8 cellular contexts compared by ENCODE assay signal in genomic region chr21:36419996-36420395, GRCh38. TPM values are rescaled to one million over a fixed set of nuclear protein-coding genes. Genes with fewer than 3 reads are reported as not detected.
DNase-seq lines count a peak whose midpoint lies in the region; ATAC-seq, FAIRE-seq and TF ChIP-seq lines count a peak whose summit lies in the region.

No MANE protein-coding gene starts in this region.

- no peak for TF ChIP-seq POLR2A in H1 (IDR thresholded peaks at IDR 0.05; ENCODE audit: control extremely low read depth in 1 of 2, low read depth in 2 of 2, low read length in 2 of 2)

- FAIRE-seq in H1 (lab: Jason Lieb, UNC): peak; percentile 71

- H2BK120ac ChIP-seq in H1 (replicated peaks; ENCODE audit: low read depth, low read length): no peak overlapping the region

- peak; percentile 77 for DNase-seq in COLO668 (lab: John Stamatoyannopoulos, UW; ENCODE audit: unreplicated experiment)
- DNase-seq in HFFc6: peak; percentile 75
- peak; percentile 14 for DNase-seq in NCI-H446 treated with DMSO at 0.1 percent for 48 hours (lab: John Stamatoyannopoulos, UW)
- peak; percentile 82 for DNase-seq in activated CD4-positive, alpha-beta T cell treated with anti-CD3 and anti-CD28 coated beads, Interleukin-2, amount 10 ng/mL, durations not matched to agents 24 days and 14 days
- DNase-seq in H1 (ENCODE audit: low read depth in 1 of 2, low spot score in 2 of 2): peak; percentile 70 to 79
- peak; percentile 77 for DNase-seq in lung (ENCODE audit: low spot score)
- DNase-seq in stimulated activated CD8-positive, alpha-beta memory T cell treated with anti-CD3 and anti-CD28 coated beads, Interleukin-4, amount 100 ng/mL, for 1 hour (ENCODE audit: low read depth in 2 of 2, low spot score in 1 of 2): peak; percentile 13 to 21

- H2AK5ac ChIP-seq in H1 (ENCODE audit: low read depth, low read length): no peak overlapping the region

- H3K36me3 ChIP-seq in H1 (ENCODE audit: control insufficient read depth in 2 of 4, insufficient read depth in 4 of 4, low read length in 3 of 4) (peaks cover 0 to 9% (median 7%) of the 10 kb centered on the region in 4 experiments; a peak in 3 of 8 replicates), lung (ENCODE audit: control insufficient read depth in 2 of 2, insufficient read depth in 2 of 2, low read length in 2 of 2) (no peaks in the 10 kb centered on the region)

- H3K18ac ChIP-seq in H1 (ENCODE audit: extremely low read depth, low read length): no peak overlapping the region

- no peak overlapping the region for H3K27ac ChIP-seq in H1 (ENCODE audit: low read depth, low read length)
- H3K27ac ChIP-seq in lung (ENCODE audit: low read depth in 1 of 2, low read length in 1 of 2): no peak overlapping the region

- no peak overlapping the region for H4K8ac ChIP-seq in H1 (ENCODE audit: extremely low read depth, insufficient read depth, low read length)

- TF ChIP-seq RAD21 in H1 (IDR thresholded peaks at IDR 0.05 in 1 of 2, conservative IDR thresholded peaks at IDR 0.05 in 1 of 2; ENCODE audit: low read depth in 2 of 2, low read length in 2 of 2): peak; percentile 81 to 83

- POLR2A ChIA-PET in H1 (lab: Charles Lee; ENCODE audit: partially characterized antibody): interaction anchor here (1.1 kb wide), 1 partner anchor 10 kb away, joined by 3 read pairs; no protein-coding TSS in a partner anchor

- H3K23me2 ChIP-seq in H1 (ENCODE audit: low read depth, low read length): no peaks in the 10 kb centered on the region

- H3K4me1 ChIP-seq in H1 (replicated peaks in 1 of 4; ENCODE audit: control insufficient read depth in 3 of 4, insufficient read depth in 4 of 4, low read length in 3 of 4) (peaks cover 0 to 4% (median 4%) of the 10 kb centered on the region in 4 experiments; a peak in 4 of 7 replicates), lung (ENCODE audit: control insufficient read depth in 2 of 2, insufficient read depth in 2 of 2, low read length in 2 of 2) (peaks cover 0 to 2% of the 10 kb centered on the region in 2 donors)

- H3K27me3 Mint-ChIP-seq in HFFc6 (ENCODE audit: insufficient read depth): no peaks in the 10 kb centered on the region; the same call in 1 of the 2 replicates
- no peaks in the 10 kb centered on the region for H3K27me3 Mint-ChIP-seq in activated CD4-positive, alpha-beta T cell treated with anti-CD3 and anti-CD28 coated beads, Interleukin-2, amount 10 ng/mL, durations not matched to agents 24 days and 14 days

- H3K9me3 ChIP-seq in H1 (ENCODE audit: insufficient read depth in 2 of 2, low read depth in 1 of 2, low read length in 1 of 2) (no peaks in the 10 kb centered on the region), lung (ENCODE audit: control insufficient read depth in 2 of 2, insufficient read depth in 1 of 2, low read length in 1 of 2) (no peaks in the 10 kb centered on the region)

- H2BK5ac ChIP-seq in H1 (ENCODE audit: low read depth, low read length): no peak overlapping the region

- H3K4me2 ChIP-seq in H1 (ENCODE audit: insufficient read depth in 1 of 2, low read depth in 2 of 2, low read length in 2 of 2): no peak overlapping the region

- ATAC-seq in lung (ENCODE audit: insufficient read depth, low FRiP score) (peak; percentile 78), GM21528 (IDR thresholded peaks at IDR 0.05; ENCODE audit: low FRiP score, unreplicated experiment) (no peak)

- no peak overlapping the region for H3K23ac ChIP-seq in H1 (ENCODE audit: insufficient read length)

- H4K20me1 ChIP-seq in H1 (replicated peaks in 1 of 2; ENCODE audit: control insufficient read depth in 1 of 2, insufficient read depth in 2 of 2, low read length in 2 of 2): no peaks in the 10 kb centered on the region

- no peak overlapping the region for H3K56ac ChIP-seq in H1 (replicated peaks; ENCODE audit: insufficient read length, low read depth, low read length)

- CTCF ChIA-PET in H1 (lab: Charles Lee; ENCODE audit: partially characterized antibody): interaction anchor here (0.8 to 3.2 kb wide), 12 partner anchors 9 to 250 kb away, joined by 3 to 16 read pairs (median 3); no protein-coding TSS in a partner anchor

- H3K79me1 ChIP-seq in H1 (ENCODE audit: low read depth, low read length): no peaks in the 10 kb centered on the region

- no peaks in the 10 kb centered on the region for H3K27me3 ChIP-seq in H1 (replicated peaks in 1 of 4; ENCODE audit: control insufficient read depth in 3 of 4, extremely low read depth in 1 of 4, insufficient read depth in 3 of 4, low read length in 3 of 4)
- H3K27me3 ChIP-seq in lung (ENCODE audit: control insufficient read depth, insufficient read depth): no peaks in the 10 kb centered on the region

- intact Hi-C loops in activated CD4-positive, alpha-beta T cell treated with anti-CD3 and anti-CD28 coated beads, Interleukin-2, amount 10 ng/mL, durations not matched to agents 24 days and 14 days (cut with micrococcal nuclease): loop anchor here (5.0 kb wide), 1 partner anchor 167 kb away; no protein-coding TSS in a partner anchor

- no peak overlapping the region for H2BK12ac ChIP-seq in H1 (ENCODE audit: low read depth, low read length)

- WGBS in H1 (ENCODE audit: extremely low coverage in 1 of 2, insufficient coverage in 1 of 2, insufficient read length in 1 of 2, insufficient replicate concordance in 2 of 2, low coverage in 1 of 2, low lambda C conversion rate in 2 of 2, missing lambda C conversion rate in 1 of 2), 2 experiments: 63% methylated on average over 8 of the region's 8 CpGs; no CpG with 5 or more reads in 1 of the 2 experiments
- 5 to 12% methylated on average over 8 of the region's 8 CpGs for WGBS in lung, 2 donors

- peak; percentile 91 for TF ChIP-seq CTCF in HFFc6 (IDR thresholded peaks at IDR 0.05)
- TF ChIP-seq CTCF in H1 (IDR thresholded peaks at IDR 0.05; ENCODE audit: control extremely low read depth in 1 of 3, insufficient read depth in 1 of 3, low read depth in 1 of 3, low read length in 3 of 3): peak; percentile 70 to 87 (median 75)
- TF ChIP-seq CTCF in lung (IDR thresholded peaks at IDR 0.05; ENCODE audit: control extremely low read depth, extremely low read depth): peak; percentile 75

- peaks cover 8% of the 10 kb centered on the region; the same call in 1 of the 2 replicates for H3K4me1 Mint-ChIP-seq in HFFc6 (ENCODE audit: low read depth)
- peaks cover 12% of the 10 kb centered on the region for H3K4me1 Mint-ChIP-seq in activated CD4-positive, alpha-beta T cell treated with anti-CD3 and anti-CD28 coated beads, Interleukin-2, amount 10 ng/mL, durations not matched to agents 24 days and 14 days

- H2AFZ ChIP-seq in H1 (ENCODE audit: low read length): no peak overlapping the region

- H3K79me2 ChIP-seq in H1 (ENCODE audit: control insufficient read depth in 1 of 2, insufficient read depth in 2 of 2, low read length in 2 of 2): no peaks in the 10 kb centered on the region

- H4K91ac ChIP-seq in H1 (replicated peaks; ENCODE audit: insufficient read length, low read length): no peak overlapping the region

- H3K4me3 ChIP-seq in H1 (ENCODE audit: extremely low read depth in 1 of 4, insufficient read depth in 2 of 4, low read depth in 3 of 4, low read length in 4 of 4) (no peak overlapping the region), lung (no peak overlapping the region)

- H2BK15ac ChIP-seq in H1 (ENCODE audit: low read length): no peak overlapping the region

- no peak overlapping the region for H3K27ac Mint-ChIP-seq in HFFc6
- no peak overlapping the region for H3K27ac Mint-ChIP-seq in activated CD4-positive, alpha-beta T cell treated with anti-CD3 and anti-CD28 coated beads, Interleukin-2, amount 10 ng/mL, durations not matched to agents 24 days and 14 days

- no peak overlapping the region for H4K5ac ChIP-seq in H1 (ENCODE audit: insufficient read length, low read depth, low read length)

- H3K4ac ChIP-seq in H1 (replicated peaks; ENCODE audit: insufficient read length, low read depth, low read length): no peak overlapping the region

- H2BK20ac ChIP-seq in H1 (ENCODE audit: low read length): no peak overlapping the region

- H3K14ac ChIP-seq in H1 (ENCODE audit: insufficient read length): no peak overlapping the region

- no peak overlapping the region for H3K4me3 Mint-ChIP-seq in HFFc6
- no peak overlapping the region for H3K4me3 Mint-ChIP-seq in activated CD4-positive, alpha-beta T cell treated with anti-CD3 and anti-CD28 coated beads, Interleukin-2, amount 10 ng/mL, durations not matched to agents 24 days and 14 days

- peaks cover 7% of the 10 kb centered on the region; the same call in 1 of the 2 replicates for H3K36me3 Mint-ChIP-seq in HFFc6 (ENCODE audit: low read depth)
- peaks cover 24% of the 10 kb centered on the region for H3K36me3 Mint-ChIP-seq in activated CD4-positive, alpha-beta T cell treated with anti-CD3 and anti-CD28 coated beads, Interleukin-2, amount 10 ng/mL, durations not matched to agents 24 days and 14 days (ENCODE audit: low read depth)

- no peak overlapping the region for H3K9ac ChIP-seq in H1 (replicated peaks in 1 of 4; ENCODE audit: extremely low read depth in 1 of 4, low read depth in 3 of 4, low read length in 3 of 4)

- TF ChIP-seq EP300 in H1 (IDR thresholded peaks at IDR 0.05; ENCODE audit: borderline replicate concordance in 1 of 2, low read depth in 2 of 2, low read length in 2 of 2): no peak

- H3K9me3 Mint-ChIP-seq in HFFc6: no peaks in the 10 kb centered on the region
- H3K9me3 Mint-ChIP-seq in activated CD4-positive, alpha-beta T cell treated with anti-CD3 and anti-CD28 coated beads, Interleukin-2, amount 10 ng/mL, durations not matched to agents 24 days and 14 days: no peaks in the 10 kb centered on the region

RNA-seq across cellular contexts. Expression of gene CHAF1B, which starts 34.8 kb away (rescaled TPM):
- total RNA-seq in HFFc6 (2021; fragmentation: NEBNext Ultra II Directional; extraction: Animal tissue kit (Norgen Biotek cat#: 25700)): 10 to 100 TPM in 4 of 6 experiments, 1 to 10 TPM in 2; 4.3 to 11.4 (median 10.5) TPM
- 33.4 and 36.5 TPM in 2 replicates for total RNA-seq in activated CD4-positive, alpha-beta T cell treated with anti-CD3 and anti-CD28 coated beads, Interleukin-2, amount 10 ng/mL, durations not matched to agents 24 days and 14 days
- total RNA-seq in H1 (2021; fragmentation: NEBNext Ultra II Directional; extraction: Animal tissue kit (Norgen Biotek cat#: 25700)): 22.0 and 23.1 TPM in 2 replicates
- 11.0 and 11.8 TPM in 2 replicates for polyA plus RNA-seq in H1 (2011; rRNA removed)
- 10.9 TPM for polyA plus RNA-seq in H1 (2011; cell fraction: cytosol; rRNA removed)
- polyA plus RNA-seq in H1 (2011; cell fraction: nucleus; rRNA removed): 9.0 TPM
- polyA plus RNA-seq in H1 (2012, experiment 1 of 2): 13.6 to 16.1 TPM (median 14.7 TPM) in 4 replicates
- 11.5 TPM for polyA plus RNA-seq in H1 (2012, experiment 2 of 2)
- 12.9 TPM for polyA plus RNA-seq in H1 (2013, experiment 1 of 2)
- polyA plus RNA-seq in H1 (2013, experiment 2 of 2): 12.2 TPM
- 12.1 and 14.5 TPM in 2 replicates for polyA minus RNA-seq in H1 (2011; rRNA and poly(A)+ RNA removed)
- polyA minus RNA-seq in H1 (2011; cell fraction: cytosol; rRNA and poly(A)+ RNA removed): 8.5 TPM
- polyA minus RNA-seq in H1 (2011; cell fraction: nucleus; rRNA and poly(A)+ RNA removed): 7.5 TPM
- total RNA-seq in lung: 1 to 10 TPM; 1.6 to 3.4 TPM
- polyA plus RNA-seq in lung: 1 to 10 TPM; 1.3 to 1.6 TPM

RNA-seq across cellular contexts. Expression of gene CLDN14, which starts 59.9 kb away (rescaled TPM):
- total RNA-seq in HFFc6 (2021; fragmentation: NEBNext Ultra II Directional; extraction: Animal tissue kit (Norgen Biotek cat#: 25700)): under 1 TPM in 2 of 6 experiments, not detected in 4; 0.14 to 0.17 TPM
- total RNA-seq in activated CD4-positive, alpha-beta T cell treated with anti-CD3 and anti-CD28 coated beads, Interleukin-2, amount 10 ng/mL, durations not matched to agents 24 days and 14 days: not detected in 2 replicates
- not detected in 2 replicates for total RNA-seq in H1 (2021; fragmentation: NEBNext Ultra II Directional; extraction: Animal tissue kit (Norgen Biotek cat#: 25700))
- 0.08 and 0.20 TPM in 2 replicates for polyA plus RNA-seq in H1 (2011; rRNA removed)
- polyA plus RNA-seq in H1 (2011; cell fraction: cytosol; rRNA removed): 0.18 TPM
- not detected for polyA plus RNA-seq in H1 (2011; cell fraction: nucleus; rRNA removed)
- polyA plus RNA-seq in H1 (2012, experiment 1 of 2): not detected in 4 replicates
- polyA plus RNA-seq in H1 (2012, experiment 2 of 2): not detected
- not detected for polyA plus RNA-seq in H1 (2013, experiment 1 of 2)
- not detected for polyA plus RNA-seq in H1 (2013, experiment 2 of 2)
- not detected in 2 replicates for polyA minus RNA-seq in H1 (2011; rRNA and poly(A)+ RNA removed)
- polyA minus RNA-seq in H1 (2011; cell fraction: cytosol; rRNA and poly(A)+ RNA removed): not detected
- polyA minus RNA-seq in H1 (2011; cell fraction: nucleus; rRNA and poly(A)+ RNA removed): not detected
- under 1 TPM in 1 of 2 donors, not detected in 1; 0.15 TPM for total RNA-seq in lung
- polyA plus RNA-seq in lung: under 1 TPM; 0.08 to 0.49 TPM

Comparison
In these comparisons a context has a peak if more than half of its experiments do, and no peak if none do; other contexts are left out.
1. DNase-seq: peak in every context shown above with its lines; median percentile 82 in activated CD4-positive, alpha-beta T cell treated with anti-CD3 and anti-CD28 coated beads, Interleukin-2, amount 10 ng/mL, durations not matched to agents 24 days and 14 days; 77 in COLO668; 77 in lung; 75 in HFFc6; 74 in H1; 17 in stimulated activated CD8-positive, alpha-beta memory T cell treated with anti-CD3 and anti-CD28 coated beads, Interleukin-4, amount 100 ng/mL, for 1 hour; 14 in NCI-H446 treated with DMSO at 0.1 percent for 48 hours.